In genomic region chr3:122469659-122470058, GRCh38 we compare ENCODE assay signal across 19 cellular contexts. TPM values are rescaled to one million over a fixed set of nuclear protein-coding genes. Genes with fewer than 3 reads are reported as not detected.
DNase-seq lines count a peak whose midpoint lies in the region; ATAC-seq, FAIRE-seq and TF ChIP-seq lines count a peak whose summit lies in the region.
"Had no signal": no experiment of that assay in that cellular context is flagged by ENCODE, and none has a peak within 500 bp of the region (broad histone marks: within the 10 kb centered on the region; RNA-seq: fewer than 3 reads in every experiment).

No MANE protein-coding gene starts in this region.

- peaks cover 50 to 62% of the 10 kb centered on the region in 2 experiments for H3K4me1 Mint-ChIP-seq in H9
- peaks cover 24% of the 10 kb centered on the region for H3K4me1 Mint-ChIP-seq in mesothelial cell of epicardium

- peak overlapping the region; percentile 21 to 39; a peak in 3 of 5 replicates for H3K4me3 Mint-ChIP-seq in H9
- H3K4me3 Mint-ChIP-seq in mesothelial cell of epicardium: no peak overlapping the region

- H3K4ac ChIP-seq in H9 (ENCODE audit: low read depth, low read length): no peak overlapping the region

- no peak overlapping the region for H3K14ac ChIP-seq in H9 (ENCODE audit: insufficient read depth, low read length)

- H3K9me3 Mint-ChIP-seq in H9 (no peaks in the 10 kb centered on the region), mesothelial cell of epicardium (peaks cover 7% of the 10 kb centered on the region)

- no peak overlapping the region for H2BK20ac ChIP-seq in H9 (ENCODE audit: low read depth, low read length, poor library complexity, severe bottlenecking)

- H4K8ac ChIP-seq in H9 (replicated peaks; ENCODE audit: insufficient read length, low read depth, low read length): no peak overlapping the region

- peaks cover 3% of the 10 kb centered on the region; the same call in 1 of the 2 replicates for H3K79me2 ChIP-seq in H9 (ENCODE audit: insufficient read depth, low read length)

- no peak overlapping the region for H2BK120ac ChIP-seq in H9 (ENCODE audit: low read depth, low read length, poor library complexity, severe bottlenecking)

- no peak overlapping the region for H3K18ac ChIP-seq in H9 (ENCODE audit: insufficient read length, low read depth, low read length)

- H3K9me3 ChIP-seq in H9 (ENCODE audit: control insufficient read depth, low read depth, low read length): no peaks in the 10 kb centered on the region
- H3K9me3 ChIP-seq: BE2C, upper lobe of left lung had no signal

- no peak overlapping the region for H3K27ac ChIP-seq in H9 (ENCODE audit: insufficient read length, low read depth, low read length)
- H3K27ac ChIP-seq: HL-60, upper lobe of left lung had no signal

- H3K79me1 ChIP-seq in H9 (ENCODE audit: insufficient read depth, low read depth, low read length, poor library complexity, severe bottlenecking): peaks cover 6% of the 10 kb centered on the region

- H3K27ac Mint-ChIP-seq in H9 (peak overlapping the region; percentile 14 to 96 (median 94); a peak in 5 of 7 replicates), mesothelial cell of epicardium (peak overlapping the region; percentile 93)

- H4K5ac ChIP-seq in H9 (ENCODE audit: insufficient read length, low read depth, low read length): no peak overlapping the region

- H4K20me1 ChIP-seq in H9 (ENCODE audit: control insufficient read depth, insufficient read depth, insufficient read length): no peaks in the 10 kb centered on the region

- H4K91ac ChIP-seq in H9 (ENCODE audit: insufficient read length, low read depth, low read length): no peak overlapping the region

- WGBS in H9 (ENCODE audit: extremely low coverage, insufficient read length, low lambda C conversion rate): no CpG with 5 or more reads among the region's 1 CpG

- H2BK15ac ChIP-seq in H9 (ENCODE audit: low read depth, low read length): no peak overlapping the region

- H3K56ac ChIP-seq in H9 (ENCODE audit: insufficient read length, low read depth, low read length): no peak overlapping the region

- H3K27me3 ChIP-seq in H9 (ENCODE audit: insufficient read depth, low read length): no peaks in the 10 kb centered on the region
- H3K27me3 ChIP-seq: BE2C, upper lobe of left lung had no signal

- H3K4me1 ChIP-seq in H9 (ENCODE audit: insufficient read depth, low read length): 0 out of 2 replicates have a peak, but pooled peaks cover 2% of the 10 kb centered on the region
- H3K4me1 ChIP-seq: BE2C had no signal

- H2AFZ ChIP-seq in H9 (ENCODE audit: low read length): no peak overlapping the region

- H3K23ac ChIP-seq in H9 (ENCODE audit: insufficient read length, low read depth, low read length): no peak overlapping the region

- DNase-seq in H9: no peak
- DNase-seq in astrocyte of the hippocampus (ENCODE audit: low read depth, low spot score): peak; percentile 33
- DNase-seq in mesothelial cell of epicardium (ENCODE audit: low spot score in 2 of 2, unreplicated experiment in 2 of 2): no peak
- DNase-seq in stimulated activated CD4-positive, alpha-beta T cell treated with anti-CD3 and anti-CD28 coated beads, Interleukin-2, amount 100 ng/mL, for 24 hours: no peak
- DNase-seq in NCI-H1092 treated with DMSO at 0.1 percent for 48 hours (lab: John Stamatoyannopoulos, UW): no peak
- no peak for DNase-seq in NCI-H1694 (lab: John Stamatoyannopoulos, UW)
- DNase-seq: activated CD4-positive, alpha-beta T cell treated with anti-CD3 and anti-CD28 coated beads, Interleukin-2, amount 50 U/mL, for 4 hours; BE2C; caudate nucleus; DMS79 treated with DMSO at 0.1 percent for 48 hours; kidney glomerular epithelial cell; NCI-H2081 treated with DMSO at 0.1 percent for 48 hours; SHP77; stimulated activated CD4-positive, alpha-beta T cell treated with anti-CD3 and anti-CD28 coated beads, Interleukin-1b, Interleukin-23, amount 100 ng/mL, for 48 hours; T1000 had no signal

- no peak for TF ChIP-seq CTCF in H9 (conservative IDR thresholded peaks at IDR 0.05)
- TF ChIP-seq CTCF in mesothelial cell of epicardium (IDR thresholded peaks at IDR 0.05; ENCODE audit: unreplicated experiment): no peak

- no peak overlapping the region for H2BK5ac ChIP-seq in H9 (ENCODE audit: insufficient read length, low read length)

- H3K27me3 Mint-ChIP-seq in H9 (ENCODE audit: low read depth) (no peaks in the 10 kb centered on the region), mesothelial cell of epicardium (ENCODE audit: low read depth) (no peaks in the 10 kb centered on the region)

- FAIRE-seq in G401.6 (lab: Jason Lieb, UNC): peak; percentile 28

- H2BK12ac ChIP-seq in H9 (ENCODE audit: insufficient read length, low read depth, low read length): no peak overlapping the region

- H3K36me3 Mint-ChIP-seq in H9 (ENCODE audit: insufficient read depth in 1 of 3, low read depth in 3 of 3) (peaks cover 2 to 19% (median 12%) of the 10 kb centered on the region in 3 experiments; a peak in 6 of 7 replicates), mesothelial cell of epicardium (peaks cover 16% of the 10 kb centered on the region)

- peak overlapping the region; percentile 28 for H3K4me2 ChIP-seq in H9 (ENCODE audit: insufficient read depth, insufficient read length, low read length)

- H2AK5ac ChIP-seq in H9 (ENCODE audit: insufficient read length, low read length): no peak overlapping the region

- no peak overlapping the region for H3K9ac ChIP-seq in H9 (ENCODE audit: extremely low read depth, insufficient read length, low read length)

- no peak for ATAC-seq in HG03095 (IDR thresholded peaks at IDR 0.05; ENCODE audit: unreplicated experiment)

- H3T11ph ChIP-seq in H9 (ENCODE audit: low read length): no peak overlapping the region

- H3K23me2 ChIP-seq in H9 (ENCODE audit: insufficient read length, low read depth, low read length, poor library complexity, severe bottlenecking): no peaks in the 10 kb centered on the region

RNA-seq across cellular contexts. Expression of gene KPNA1, which starts 45.1 kb away (rescaled TPM):
- 71.7 and 71.8 TPM in 2 replicates for total RNA-seq in H9 (2021)
- 63.4 to 66.3 TPM (median 65.6 TPM) in 3 replicates for total RNA-seq in mesothelial cell of epicardium

RNA-seq across cellular contexts. Expression of gene WDR5B, which starts 53.8 kb away (rescaled TPM):
- 3.2 and 3.7 TPM in 2 replicates for total RNA-seq in H9 (2021)
- total RNA-seq in mesothelial cell of epicardium: 5.7 to 6.2 TPM (median 6.1 TPM) in 3 replicates
